In the genomic region with DNA sequence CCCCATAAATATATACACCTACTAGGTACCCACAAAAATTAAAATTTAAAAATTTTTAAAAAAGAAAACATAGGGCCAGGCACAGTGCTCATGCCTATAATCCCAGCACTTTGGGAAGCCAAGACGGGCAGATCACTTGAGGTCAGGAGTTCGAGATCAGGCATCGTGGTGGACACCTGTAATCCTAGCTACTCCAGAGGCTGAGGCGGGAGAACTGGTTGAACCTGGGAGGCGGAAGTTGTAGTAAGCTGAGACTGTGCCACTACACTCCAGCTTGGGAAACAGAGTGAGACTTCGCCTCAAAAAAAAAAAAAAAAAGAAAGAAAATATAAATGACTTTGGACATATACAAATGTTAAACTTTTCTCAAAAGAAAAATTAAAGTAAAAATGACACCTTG, we compare ENCODE assay signal across 1 cellular context.
TF ChIP-seq lines count a peak whose summit lies in the region.

No MANE protein-coding gene starts in this region.

TF ChIP-seq in SK-N-SH treated with all-trans-retinoic acid at 6 μM for 48 hours, 23 proteins besides CTCF, POLR2A, EP300 and RAD21 (continued from another document):
- TF ChIP-seq, protein P1, sequence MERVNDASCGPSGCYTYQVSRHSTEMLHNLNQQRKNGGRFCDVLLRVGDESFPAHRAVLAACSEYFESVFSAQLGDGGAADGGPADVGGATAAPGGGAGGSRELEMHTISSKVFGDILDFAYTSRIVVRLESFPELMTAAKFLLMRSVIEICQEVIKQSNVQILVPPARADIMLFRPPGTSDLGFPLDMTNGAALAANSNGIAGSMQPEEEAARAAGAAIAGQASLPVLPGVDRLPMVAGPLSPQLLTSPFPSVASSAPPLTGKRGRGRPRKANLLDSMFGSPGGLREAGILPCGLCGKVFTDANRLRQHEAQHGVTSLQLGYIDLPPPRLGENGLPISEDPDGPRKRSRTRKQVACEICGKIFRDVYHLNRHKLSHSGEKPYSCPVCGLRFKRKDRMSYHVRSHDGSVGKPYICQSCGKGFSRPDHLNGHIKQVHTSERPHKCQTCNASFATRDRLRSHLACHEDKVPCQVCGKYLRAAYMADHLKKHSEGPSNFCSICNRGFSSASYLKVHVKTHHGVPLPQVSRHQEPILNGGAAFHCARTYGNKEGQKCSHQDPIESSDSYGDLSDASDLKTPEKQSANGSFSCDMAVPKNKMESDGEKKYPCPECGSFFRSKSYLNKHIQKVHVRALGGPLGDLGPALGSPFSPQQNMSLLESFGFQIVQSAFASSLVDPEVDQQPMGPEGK (CRISPR knock-in tag; IDR thresholded peaks at IDR 0.05; ENCODE audit: borderline replicate concordance), result no peak
- TF ChIP-seq TCF4 (CRISPR knock-in tag; IDR thresholded peaks at IDR 0.05; ENCODE audit: borderline replicate concordance), result no peak
- TF ChIP-seq, protein P2, sequence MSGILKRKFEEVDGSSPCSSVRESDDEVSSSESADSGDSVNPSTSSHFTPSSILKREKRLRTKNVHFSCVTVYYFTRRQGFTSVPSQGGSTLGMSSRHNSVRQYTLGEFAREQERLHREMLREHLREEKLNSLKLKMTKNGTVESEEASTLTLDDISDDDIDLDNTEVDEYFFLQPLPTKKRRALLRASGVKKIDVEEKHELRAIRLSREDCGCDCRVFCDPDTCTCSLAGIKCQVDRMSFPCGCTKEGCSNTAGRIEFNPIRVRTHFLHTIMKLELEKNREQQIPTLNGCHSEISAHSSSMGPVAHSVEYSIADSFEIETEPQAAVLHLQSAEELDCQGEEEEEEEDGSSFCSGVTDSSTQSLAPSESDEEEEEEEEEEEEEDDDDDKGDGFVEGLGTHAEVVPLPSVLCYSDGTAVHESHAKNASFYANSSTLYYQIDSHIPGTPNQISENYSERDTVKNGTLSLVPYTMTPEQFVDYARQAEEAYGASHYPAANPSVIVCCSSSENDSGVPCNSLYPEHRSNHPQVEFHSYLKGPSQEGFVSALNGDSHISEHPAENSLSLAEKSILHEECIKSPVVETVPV (CRISPR knock-in tag; IDR thresholded peaks at IDR 0.05), result no peak
- no peak for TF ChIP-seq RARB (CRISPR knock-in tag; IDR thresholded peaks at IDR 0.05)
